In genomic region chr16:84255050-84255810, GRCh38 we compare ENCODE assay signal across 27 cellular contexts. TPM values are rescaled to one million over a fixed set of nuclear protein-coding genes. Genes with fewer than 3 reads are reported as not detected.
"Had no signal": no experiment of that assay in that cellular context is flagged by ENCODE, and none has a peak within 500 bp of the region (broad histone marks: within the 10 kb centered on the region; RNA-seq: fewer than 3 reads in every experiment).

No MANE protein-coding gene starts in this region.

- H3K36me3 ChIP-seq: gastrocnemius medialis, ovary, suprapubic skin, transverse colon, upper lobe of right lung, uterus had no signal

- DNase-seq: effector CD8-positive, alpha-beta T cell; endodermal cell; foreskin fibroblast; gastrocnemius medialis; head of caudate nucleus; natural killer cell; occipital lobe; ovary; stimulated activated CD4-positive, alpha-beta T cell treated with anti-CD3 and anti-CD28 coated beads, Interleukin-12 subunit alpha, Interleukin-12 subunit beta, amount 100 ng/mL, for 4 hours; stimulated activated CD4-positive, alpha-beta T cell treated with anti-CD3 and anti-CD28 coated beads, Interleukin-1b, Interleukin-23, amount 100 ng/mL, for 48 hours; stimulated activated CD4-positive, alpha-beta T cell treated with anti-CD3 and anti-CD28 coated beads, Interleukin-4, amount 100 ng/mL, for 1 hour; stimulated activated CD8-positive, alpha-beta memory T cell treated with anti-CD3 and anti-CD28 coated beads, Interleukin-4, amount 100 ng/mL, for 48 hours; stimulated activated naive CD4-positive, alpha-beta T cell; stimulated activated naive CD8-positive, alpha-beta T cell treated with anti-CD3 and anti-CD28 coated beads, Interleukin-15, amount 100 ng/mL, for 72 hours; transverse colon; upper lobe of right lung; uterus had no signal

- ATAC-seq: esophagus mucosa; gastrocnemius medialis; left lobe of liver; natural killer cell; sciatic nerve; stimulated activated naive CD8-positive, alpha-beta T cell treated with anti-CD3 and anti-CD28 coated beads, Interleukin-15, amount 100 ng/mL, for 72 hours; upper lobe of right lung had no signal

- H3K4me3 ChIP-seq: gastrocnemius medialis, lung, ovary, smooth muscle cell, suprapubic skin, transverse colon, upper lobe of right lung, uterus had no signal

- H3K4me1 ChIP-seq: gastrocnemius medialis, suprapubic skin, transverse colon, upper lobe of right lung, uterus had no signal

- H3K9me3 ChIP-seq: gastrocnemius medialis, ovary, suprapubic skin, transverse colon, upper lobe of right lung, uterus had no signal

- H3K4me2 ChIP-seq: smooth muscle cell had no signal

- H3K27ac ChIP-seq: epithelial cell of prostate, gastrocnemius medialis, ovary, suprapubic skin, transverse colon, upper lobe of right lung, uterus had no signal

- H3K27me3 ChIP-seq: ovary, upper lobe of right lung, uterus had no signal

RNA-seq across cellular contexts. Expression of gene KCNG4, which starts 15.4 kb away (rescaled TPM):
- total RNA-seq: endodermal cell, esophagus mucosa, gastrocnemius medialis, glomerular endothelial cell, left lobe of liver, liver, lung, mononuclear cell, natural killer cell, occipital lobe, ovary, sciatic nerve, smooth muscle cell, suprapubic skin, transverse colon, upper lobe of right lung, uterus had no signal

RNA-seq across cellular contexts. Expression of gene WFDC1, which starts 39.4 kb away (rescaled TPM):
- total RNA-seq: glomerular endothelial cell, natural killer cell had no signal
